9 cellular contexts compared by ENCODE assay signal in genomic region chr7:43590862-43591550, GRCh38. TPM values are rescaled to one million over a fixed set of nuclear protein-coding genes. Genes with fewer than 3 reads are reported as not detected.
DNase-seq lines count a peak whose midpoint lies in the region; ATAC-seq and TF ChIP-seq lines count a peak whose summit lies in the region.
"Had no signal": no experiment of that assay in that cellular context is flagged by ENCODE, and none has a peak within 500 bp of the region (broad histone marks: within the 10 kb centered on the region; RNA-seq: fewer than 3 reads in every experiment).

No MANE protein-coding gene starts in this region.

- H3K4me3 ChIP-seq in gastrocnemius medialis, result no peak overlapping the region
- no peak overlapping the region for H3K4me3 ChIP-seq in endodermal cell (ENCODE audit: low read length)
- H3K4me3 ChIP-seq: SK-N-MC had no signal

- H3K4me1 ChIP-seq in gastrocnemius medialis (peaks cover 3 to 7% of the 10 kb centered on the region in 2 donors), endodermal cell (ENCODE audit: control insufficient read depth, insufficient read depth, low read length) (no peaks in the 10 kb centered on the region)

- H3K36me3 ChIP-seq in gastrocnemius medialis, result peaks cover 0 to 3% of the 10 kb centered on the region in 2 donors
- H3K36me3 ChIP-seq in endodermal cell (ENCODE audit: control insufficient read depth, insufficient read depth, low read length), result peaks cover 1% of the 10 kb centered on the region

- H3K36me3 Mint-ChIP-seq in natural killer cell (no peaks in the 10 kb centered on the region), endodermal cell (ENCODE audit: low read depth) (peaks cover 2% of the 10 kb centered on the region)

- intact Hi-C loops in natural killer cell (cut with micrococcal nuclease), result no loop called here
- intact Hi-C loops in gastrocnemius medialis (cut with DNase I; ENCODE audit: low total_unique reads), result no loop called here

- WGBS in endodermal cell (ENCODE audit: insufficient coverage in 1 of 2, insufficient read length in 1 of 2), 2 experiments, result 85% methylated on average over 2 of the region's 2 CpGs; no CpG with 5 or more reads in 1 of the 2 experiments

- H3K27me3 Mint-ChIP-seq in natural killer cell (ENCODE audit: low read depth in 2 of 2) (no peaks in the 10 kb centered on the region), endodermal cell (ENCODE audit: insufficient read depth) (no peaks in the 10 kb centered on the region)

- no peak overlapping the region for H3K9ac ChIP-seq in endodermal cell (ENCODE audit: extremely low read depth, low read length, poor library complexity, severe bottlenecking)

- in situ Hi-C loops in gastrocnemius medialis (cut with MboI; ENCODE audit: low sequenced_read_pairs in 4 of 4), result loop anchor here in 1 of 4 donors (25.0 kb wide), 1 partner anchor 246 kb away; no protein-coding TSS in a partner anchor

- DNase-seq in SKM-1 treated with dmso at 0.1 percent for 144 hours (lab: John Stamatoyannopoulos, UW; ENCODE audit: unreplicated experiment), result peak; percentile 8
- no peak for DNase-seq in SKM-1 (lab: John Stamatoyannopoulos, UW; ENCODE audit: unreplicated experiment)
- peak; percentile 44 for DNase-seq in RPMI8226
- DNase-seq in natural killer cell, result no peak
- DNase-seq in occipital lobe (lab: John Stamatoyannopoulos, UW), result no peak
- no peak for DNase-seq in gastrocnemius medialis
- no peak for DNase-seq in endodermal cell

- TF ChIP-seq POLR2A in gastrocnemius medialis (IDR thresholded peaks at IDR 0.05), result no peak

- H3K27ac ChIP-seq in gastrocnemius medialis (no peak overlapping the region), endodermal cell (ENCODE audit: low read depth, low read length) (no peak overlapping the region)
- H3K27ac ChIP-seq: SK-N-MC had no signal

- H3K9me3 Mint-ChIP-seq in natural killer cell, result no peaks in the 10 kb centered on the region
- H3K9me3 Mint-ChIP-seq in endodermal cell, result no peaks in the 10 kb centered on the region

- H3K4me3 Mint-ChIP-seq in natural killer cell (peak overlapping the region; percentile 78), endodermal cell (no peak overlapping the region)

- H3K27me3 ChIP-seq in gastrocnemius medialis (no peaks in the 10 kb centered on the region), endodermal cell (ENCODE audit: control insufficient read depth, insufficient read depth, low read length, poor library complexity, severe bottlenecking) (no peaks in the 10 kb centered on the region)

- H3K27ac Mint-ChIP-seq in natural killer cell (peak overlapping the region; percentile 83 to 99), endodermal cell (no peak overlapping the region)

- TF ChIP-seq CTCF in natural killer cell (IDR thresholded peaks at IDR 0.05) (no peak), gastrocnemius medialis (IDR thresholded peaks at IDR 0.05 in 4 of 5, conservative IDR thresholded peaks at IDR 0.05 in 1 of 5) (no peak), endodermal cell (conservative IDR thresholded peaks at IDR 0.05) (no peak)

- ATAC-seq in HG02763 (IDR thresholded peaks at IDR 0.05; ENCODE audit: unreplicated experiment), result peak; percentile 66
- no peak for ATAC-seq in natural killer cell
- no peak for ATAC-seq in gastrocnemius medialis

- H3K9me3 ChIP-seq in gastrocnemius medialis (no peaks in the 10 kb centered on the region), endodermal cell (ENCODE audit: control insufficient read depth, low read length) (no peaks in the 10 kb centered on the region)

- H3K4me1 Mint-ChIP-seq in natural killer cell, result peaks cover 87 to 89% of the 10 kb centered on the region in 2 donors
- H3K4me1 Mint-ChIP-seq in endodermal cell, result peaks cover 14% of the 10 kb centered on the region

RNA-seq across cellular contexts. Expression of gene STK17A, which starts 8.1 kb away (rescaled TPM):
- total RNA-seq in natural killer cell (100 to 1,000 TPM in 2 of 3 donors, 10 to 100 TPM in 1; 92.9 to 135 (median 111) TPM), occipital lobe (19.3 TPM), gastrocnemius medialis (10 to 100 TPM; 19.7 to 22.3 (median 21.4) TPM), endodermal cell (10 to 100 TPM; 15.6 to 18.4 TPM)
- polyA plus RNA-seq in endodermal cell (2013, experiment 1 of 2), result 10.0 TPM
- polyA plus RNA-seq in endodermal cell (2013, experiment 2 of 2), result 9.3 TPM

Comparison
In these comparisons a context has a peak if more than half of its experiments do, and no peak if none do; other contexts are left out.
1. DNase-seq: peak in SKM-1 treated with dmso at 0.1 percent for 144 hours (single experiment) and RPMI8226 (single experiment); none in SKM-1 (single experiment), natural killer cell (single experiment), occipital lobe (single experiment), gastrocnemius medialis (0 of 2) and endodermal cell (single experiment).